In the genomic region with DNA sequence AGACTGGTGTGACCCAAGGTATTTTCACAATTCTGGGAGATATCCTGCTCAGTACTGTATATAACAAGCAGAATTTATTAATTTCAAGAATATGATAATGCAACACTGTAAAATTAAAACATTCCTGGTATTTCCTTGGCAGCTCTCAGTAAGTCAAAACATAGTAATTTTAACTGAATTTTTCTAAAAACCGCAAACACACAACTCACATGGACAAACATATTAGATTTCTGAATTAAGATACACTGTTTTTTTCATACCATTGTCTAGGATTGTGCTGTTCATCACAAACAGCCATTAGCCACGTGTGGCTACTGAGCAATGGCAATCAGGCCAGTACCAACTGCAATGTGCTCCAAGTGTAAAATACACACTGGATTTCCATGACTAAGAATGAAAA, we compare ENCODE assay signal across 12 cellular contexts. TPM values are rescaled to one million over a fixed set of nuclear protein-coding genes. Genes with fewer than 3 reads are reported as not detected.
DNase-seq lines count a peak whose midpoint lies in the region; ATAC-seq and TF ChIP-seq lines count a peak whose summit lies in the region.
"Had no signal": no experiment of that assay in that cellular context is flagged by ENCODE, and none has a peak within 500 bp of the region (broad histone marks: within the 10 kb centered on the region; RNA-seq: fewer than 3 reads in every experiment).

No MANE protein-coding gene starts in this region.

- peak overlapping the region; percentile 84 to 95 (median 94) for H3K27ac ChIP-seq in right lobe of liver
- peak overlapping the region; percentile 78 for H3K27ac ChIP-seq in vagina

- peak overlapping the region; percentile 72 for H3K4me3 Mint-ChIP-seq in stimulated activated naive CD8-positive, alpha-beta T cell treated with anti-CD3 and anti-CD28 coated beads, Interleukin-15, Interleukin-2, amounts not matched to agents 100 ng/mL and 50 ng/mL, for 24 hours
- H3K4me3 Mint-ChIP-seq in activated naive CD8-positive, alpha-beta T cell treated with anti-CD3 and anti-CD28 coated beads for 36 hours: peak overlapping the region; percentile 79
- no peak overlapping the region for H3K4me3 Mint-ChIP-seq in mesothelial cell of epicardium

- TF ChIP-seq CTCF in right lobe of liver (IDR thresholded peaks at IDR 0.05) (no peak), vagina (IDR thresholded peaks at IDR 0.05) (no peak), mesothelial cell of epicardium (IDR thresholded peaks at IDR 0.05; ENCODE audit: unreplicated experiment) (no peak)

- no peak for ATAC-seq in stimulated activated naive CD8-positive, alpha-beta T cell treated with anti-CD3 and anti-CD28 coated beads, Interleukin-15, Interleukin-2, amounts not matched to agents 100 U/mL and 50 U/mL, for 24 hours
- ATAC-seq in right lobe of liver (no peak), sciatic nerve (no peak)
- no peak for ATAC-seq in activated CD4-positive, CD25-positive, alpha-beta regulatory T cell treated with anti-CD3 and anti-CD28 coated beads, Interleukin-2, amount 50 U/mL, for 24 hours

- H3K27me3 ChIP-seq in right lobe of liver: no peaks in the 10 kb centered on the region
- H3K27me3 ChIP-seq in vagina: no peaks in the 10 kb centered on the region
- H3K27me3 ChIP-seq: heart left ventricle, ovary had no signal

- intact Hi-C loops in right lobe of liver (cut with DNase I) (loop anchor here in 1 of 2 donors (10.0 kb wide), 1 partner anchor 48 kb away; no protein-coding TSS in a partner anchor), vagina (cut with DNase I) (no loop called here), sciatic nerve (cut with DNase I) (no loop called here)

- H3K27me3 Mint-ChIP-seq in stimulated activated naive CD8-positive, alpha-beta T cell treated with anti-CD3 and anti-CD28 coated beads, Interleukin-15, Interleukin-2, amounts not matched to agents 100 ng/mL and 50 ng/mL, for 24 hours: no peaks in the 10 kb centered on the region
- no peaks in the 10 kb centered on the region for H3K27me3 Mint-ChIP-seq in activated naive CD8-positive, alpha-beta T cell treated with anti-CD3 and anti-CD28 coated beads for 36 hours
- H3K27me3 Mint-ChIP-seq in mesothelial cell of epicardium (ENCODE audit: low read depth): no peaks in the 10 kb centered on the region

- H3K36me3 ChIP-seq in right lobe of liver (no peaks in the 10 kb centered on the region), vagina (no peaks in the 10 kb centered on the region)
- H3K36me3 ChIP-seq: heart left ventricle, ovary had no signal

- H3K9me3 Mint-ChIP-seq in stimulated activated naive CD8-positive, alpha-beta T cell treated with anti-CD3 and anti-CD28 coated beads, Interleukin-15, Interleukin-2, amounts not matched to agents 100 ng/mL and 50 ng/mL, for 24 hours: no peaks in the 10 kb centered on the region
- H3K9me3 Mint-ChIP-seq in activated naive CD8-positive, alpha-beta T cell treated with anti-CD3 and anti-CD28 coated beads for 36 hours: no peaks in the 10 kb centered on the region
- H3K9me3 Mint-ChIP-seq in mesothelial cell of epicardium: no peaks in the 10 kb centered on the region

- no peak for DNase-seq in stimulated activated naive CD8-positive, alpha-beta T cell treated with anti-CD3 and anti-CD28 coated beads, Interleukin-15, Interleukin-2, amounts not matched to agents 100 U/mL and 50 U/mL, for 24 hours
- DNase-seq in activated naive CD8-positive, alpha-beta T cell treated with anti-CD3 and anti-CD28 coated beads for 36 hours: no peak
- DNase-seq in right lobe of liver (no peak), vagina (ENCODE audit: extremely low spot score in 2 of 2) (no peak), mesothelial cell of epicardium (ENCODE audit: low spot score in 2 of 2, unreplicated experiment in 2 of 2) (no peak), sciatic nerve (ENCODE audit: low spot score) (no peak)
- DNase-seq: heart left ventricle, NCI-H1092 treated with DMSO at 0.1 percent for 48 hours, NCI-H524 treated with DMSO at 0.1 percent for 48 hours, ovary had no signal

- H3K4me3 ChIP-seq in right lobe of liver (peak overlapping the region in 1 of 3 donors; percentile 50), vagina (no peak overlapping the region)
- H3K4me3 ChIP-seq: ovary had no signal

- H3K4me1 Mint-ChIP-seq in stimulated activated naive CD8-positive, alpha-beta T cell treated with anti-CD3 and anti-CD28 coated beads, Interleukin-15, Interleukin-2, amounts not matched to agents 100 ng/mL and 50 ng/mL, for 24 hours (ENCODE audit: low read depth): peaks cover 86% of the 10 kb centered on the region
- H3K4me1 Mint-ChIP-seq in activated naive CD8-positive, alpha-beta T cell treated with anti-CD3 and anti-CD28 coated beads for 36 hours: peaks cover 73% of the 10 kb centered on the region
- H3K4me1 Mint-ChIP-seq in mesothelial cell of epicardium: peaks cover 36% of the 10 kb centered on the region

- H3K27ac Mint-ChIP-seq in stimulated activated naive CD8-positive, alpha-beta T cell treated with anti-CD3 and anti-CD28 coated beads, Interleukin-15, Interleukin-2, amounts not matched to agents 100 ng/mL and 50 ng/mL, for 24 hours: peak overlapping the region; percentile 92
- peak overlapping the region; percentile 88 for H3K27ac Mint-ChIP-seq in activated naive CD8-positive, alpha-beta T cell treated with anti-CD3 and anti-CD28 coated beads for 36 hours
- no peak overlapping the region for H3K27ac Mint-ChIP-seq in mesothelial cell of epicardium

- 48% methylated on average over 2 of the region's 2 CpGs for WGBS in right lobe of liver (ENCODE audit: insufficient coverage, low coverage, low lambda C conversion rate, missing lambda C conversion rate)

- H3K4me1 ChIP-seq in right lobe of liver: peaks cover 0 to 66% (median 21%) of the 10 kb centered on the region in 4 donors
- H3K4me1 ChIP-seq in vagina: peaks cover 52% of the 10 kb centered on the region

- no peaks in the 10 kb centered on the region for H3K9me3 ChIP-seq in right lobe of liver
- H3K9me3 ChIP-seq in vagina: no peaks in the 10 kb centered on the region
- H3K9me3 ChIP-seq: heart left ventricle, ovary had no signal

- H3K36me3 Mint-ChIP-seq in stimulated activated naive CD8-positive, alpha-beta T cell treated with anti-CD3 and anti-CD28 coated beads, Interleukin-15, Interleukin-2, amounts not matched to agents 100 ng/mL and 50 ng/mL, for 24 hours (ENCODE audit: low read depth): peaks cover 12% of the 10 kb centered on the region
- peaks cover 30% of the 10 kb centered on the region for H3K36me3 Mint-ChIP-seq in activated naive CD8-positive, alpha-beta T cell treated with anti-CD3 and anti-CD28 coated beads for 36 hours
- H3K36me3 Mint-ChIP-seq in mesothelial cell of epicardium: peaks cover 2% of the 10 kb centered on the region

- TF ChIP-seq POLR2A in right lobe of liver (IDR thresholded peaks at IDR 0.05) (no peak), vagina (IDR thresholded peaks at IDR 0.05) (no peak)

RNA-seq across cellular contexts. Expression of a gene that starts 29.6 kb away (rescaled TPM):
- total RNA-seq in activated naive CD8-positive, alpha-beta T cell treated with anti-CD3 and anti-CD28 coated beads for 36 hours: 10 to 100 TPM; 56.1 to 61.5 TPM
- total RNA-seq in right lobe of liver (100 to 1,000 TPM in 5 of 6 experiments, 10 to 100 TPM in 1; 64.9 to 175 (median 150) TPM), vagina (19.4 TPM), mesothelial cell of epicardium (39.3 to 44.9 TPM (median 42.2 TPM) in 3 replicates), sciatic nerve (40.3 TPM)
